In the genomic region with DNA sequence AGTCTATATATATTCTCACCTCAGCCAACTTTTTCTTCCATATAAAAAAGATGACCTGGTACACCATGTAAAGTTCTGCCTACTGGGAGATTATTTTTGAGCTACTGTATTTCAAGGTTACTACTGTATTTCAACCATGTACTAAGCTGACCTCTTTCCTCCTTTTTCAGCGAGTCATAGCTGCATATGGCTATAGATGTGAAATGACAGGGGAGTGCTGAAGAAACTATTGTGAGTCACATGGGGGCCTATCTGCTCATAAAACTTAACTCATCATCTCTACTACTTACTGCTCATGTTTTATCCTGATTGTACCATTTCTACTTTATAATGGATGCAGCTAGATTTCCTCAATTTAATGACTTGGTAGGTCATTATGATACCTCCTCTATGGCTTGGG, we compare ENCODE assay signal across 17 cellular contexts.
DNase-seq lines count a peak whose midpoint lies in the region; ATAC-seq, FAIRE-seq and TF ChIP-seq lines count a peak whose summit lies in the region.
"Had no signal": no experiment of that assay in that cellular context is flagged by ENCODE, and none has a peak within 500 bp of the region (broad histone marks: within the 10 kb centered on the region; RNA-seq: fewer than 3 reads in every experiment).

No MANE protein-coding gene starts in this region.

- H3K4me3 ChIP-seq in fibroblast of lung (replicated peaks in 1 of 4; ENCODE audit: control extremely low read depth in 1 of 4, insufficient read depth in 1 of 4, low read depth in 3 of 4, low read length in 4 of 4) (no peak overlapping the region), tibial nerve (no peak overlapping the region), pancreas (no peak overlapping the region), HepG2 (replicated peaks in 1 of 3; ENCODE audit: insufficient read depth in 1 of 3, low read depth in 2 of 3, low read length in 3 of 3) (no peak overlapping the region)
- no peak overlapping the region for H3K4me3 ChIP-seq in naive thymus-derived CD4-positive, alpha-beta T cell (ENCODE audit: low read length)
- H3K4me3 ChIP-seq: left ventricle myocardium inferior, neural progenitor cell, spleen, uterus had no signal

- ATAC-seq in GM19395 (IDR thresholded peaks at IDR 0.05; ENCODE audit: unreplicated experiment) (peak; percentile 26), pancreas (no peak), HepG2 (no peak)
- no peak for ATAC-seq in naive thymus-derived CD4-positive, alpha-beta T cell

- no peak for TF ChIP-seq POLR2A in tibial nerve (IDR thresholded peaks at IDR 0.05)
- TF ChIP-seq POLR2A in HepG2 (IDR thresholded peaks at IDR 0.05; ENCODE audit: insufficient read depth in 1 of 2, low read depth in 2 of 2, low read length in 2 of 2): no peak

- no peak overlapping the region for H3K27ac ChIP-seq in fibroblast of lung (ENCODE audit: insufficient read depth, low read length)
- H3K27ac ChIP-seq in tibial nerve: no peak overlapping the region
- no peak overlapping the region for H3K27ac ChIP-seq in pancreas
- H3K27ac ChIP-seq in naive thymus-derived CD4-positive, alpha-beta T cell (ENCODE audit: low read depth, low read length): no peak overlapping the region
- no peak overlapping the region for H3K27ac ChIP-seq in HepG2 (ENCODE audit: extremely low read length, insufficient read depth, low read length)
- H3K27ac ChIP-seq: left ventricle myocardium inferior, neural progenitor cell, uterus had no signal

- POLR2A ChIA-PET in naive thymus-derived CD4-positive, alpha-beta T cell (lab: Charles Lee): no interaction called here
- POLR2A ChIA-PET in HepG2 (lab: Yijun Ruan, JAX): no interaction called here

- H3K27me3 ChIP-seq in fibroblast of lung (ENCODE audit: control insufficient read depth, insufficient read depth, low read length) (no peaks in the 10 kb centered on the region), tibial nerve (no peaks in the 10 kb centered on the region), pancreas (no peaks in the 10 kb centered on the region), HepG2 (ENCODE audit: control insufficient read depth in 1 of 2, insufficient read depth in 2 of 2, low read length in 2 of 2) (no peaks in the 10 kb centered on the region)
- H3K27me3 ChIP-seq in naive thymus-derived CD4-positive, alpha-beta T cell (ENCODE audit: control insufficient read depth in 2 of 2, insufficient read depth in 2 of 2, low read length in 2 of 2): no peaks in the 10 kb centered on the region
- H3K27me3 ChIP-seq: neural progenitor cell, spleen, uterus had no signal

- TF ChIP-seq EP300 in tibial nerve (IDR thresholded peaks at IDR 0.05): no peak
- TF ChIP-seq EP300 in HepG2 (IDR thresholded peaks at IDR 0.05; ENCODE audit: low read depth in 2 of 2, low read length in 2 of 2): no peak
- TF ChIP-seq EP300 in HepG2 (CRISPR knock-in tag; IDR thresholded peaks at IDR 0.05; ENCODE audit: borderline replicate concordance): no peak

- H2AFZ ChIP-seq in fibroblast of lung (ENCODE audit: low read length) (no peak overlapping the region), HepG2 (ENCODE audit: low read length) (no peak overlapping the region)
- H2AFZ ChIP-seq: neural progenitor cell had no signal

- H3K27ac Mint-ChIP-seq in naive thymus-derived CD4-positive, alpha-beta T cell: no peak overlapping the region
- H3K27ac Mint-ChIP-seq: neural progenitor cell had no signal

- CTCF ChIA-PET in naive thymus-derived CD4-positive, alpha-beta T cell (lab: Charles Lee): no interaction called here
- CTCF ChIA-PET in HepG2 (lab: Yijun Ruan, JAX; ENCODE audit: low intra/inter-chr PET ratio, low total read pairs): no interaction called here

- BruUV-seq in HepG2 (replicated peaks; lab: Mats Ljungman, UMichigan): no TSS peak

- H3K36me3 ChIP-seq in fibroblast of lung (ENCODE audit: control insufficient read depth, insufficient read depth, low read length): no peaks in the 10 kb centered on the region
- H3K36me3 ChIP-seq in tibial nerve: no peaks in the 10 kb centered on the region
- H3K36me3 ChIP-seq in pancreas: no peaks in the 10 kb centered on the region
- no peaks in the 10 kb centered on the region for H3K36me3 ChIP-seq in naive thymus-derived CD4-positive, alpha-beta T cell (ENCODE audit: control insufficient read depth in 2 of 3, insufficient read depth in 3 of 3, low read length in 3 of 3)
- H3K36me3 ChIP-seq in HepG2 (replicated peaks in 1 of 2; ENCODE audit: control insufficient read depth in 1 of 2, insufficient read depth in 2 of 2, low read length in 2 of 2): no peaks in the 10 kb centered on the region
- H3K36me3 ChIP-seq: left ventricle myocardium inferior, neural progenitor cell, spleen, uterus had no signal

- H3K4me1 Mint-ChIP-seq in naive thymus-derived CD4-positive, alpha-beta T cell: peaks cover 0 to 2% (median 0%) of the 10 kb centered on the region in 7 donors
- H3K4me1 Mint-ChIP-seq: neural progenitor cell had no signal

- H3K79me2 ChIP-seq in fibroblast of lung (ENCODE audit: control insufficient read depth, insufficient read depth, low read length) (no peaks in the 10 kb centered on the region), HepG2 (ENCODE audit: insufficient read depth, low read length) (no peaks in the 10 kb centered on the region)

- WGBS in tibial nerve, 2 donors: 71 to 83% methylated on average over 1 of the region's 1 CpG
- 88 to 91% methylated on average over 1 of the region's 1 CpG for WGBS in pancreas, 2 donors
- WGBS in HepG2 (ENCODE audit: low lambda C conversion rate): 0% methylated on average over 1 of the region's 1 CpG

- H3K27me3 Mint-ChIP-seq in naive thymus-derived CD4-positive, alpha-beta T cell: peaks cover 0 to 4% (median 0%) of the 10 kb centered on the region in 5 donors

- no peak overlapping the region for H3K4me3 Mint-ChIP-seq in naive thymus-derived CD4-positive, alpha-beta T cell
- H3K4me3 Mint-ChIP-seq: neural progenitor cell had no signal

- H3K4me1 ChIP-seq in fibroblast of lung (ENCODE audit: control insufficient read depth, extremely low read depth, insufficient read depth, low read length) (no peaks in the 10 kb centered on the region), tibial nerve (no peaks in the 10 kb centered on the region), pancreas (no peaks in the 10 kb centered on the region), HepG2 (ENCODE audit: insufficient read depth, low read length) (no peaks in the 10 kb centered on the region)
- H3K4me1 ChIP-seq in naive thymus-derived CD4-positive, alpha-beta T cell (ENCODE audit: control insufficient read depth in 2 of 2, insufficient read depth in 2 of 2, low read length in 2 of 2): no peaks in the 10 kb centered on the region
- H3K4me1 ChIP-seq: left ventricle myocardium inferior, neural progenitor cell, uterus had no signal

- H3K9me3 ChIP-seq in fibroblast of lung (ENCODE audit: control insufficient read depth, insufficient read depth, low read depth, low read length) (no peaks in the 10 kb centered on the region), tibial nerve (peaks cover 0 to 13% (median 0%) of the 10 kb centered on the region in 4 donors), pancreas (no peaks in the 10 kb centered on the region), HepG2 (ENCODE audit: low read length) (peaks cover 73% of the 10 kb centered on the region)
- H3K9me3 ChIP-seq in naive thymus-derived CD4-positive, alpha-beta T cell (ENCODE audit: control insufficient read depth in 2 of 3, low read length in 3 of 3): peaks cover 0 to 4% (median 0%) of the 10 kb centered on the region in 3 experiments

- intact Hi-C loops in pancreas (cut with DNase I): no loop called here
- intact Hi-C loops in naive thymus-derived CD4-positive, alpha-beta T cell (cut with micrococcal nuclease): no loop called here
- intact Hi-C loops in HepG2 (cut with micrococcal nuclease; ENCODE audit: unreplicated experiment): no loop called here

- H3K36me3 Mint-ChIP-seq in naive thymus-derived CD4-positive, alpha-beta T cell: no peaks in the 10 kb centered on the region

- no peak for TF ChIP-seq RAD21 in HepG2 (CRISPR knock-in tag; IDR thresholded peaks at IDR 0.05)

- H3K4me2 ChIP-seq in fibroblast of lung (ENCODE audit: extremely low read depth, insufficient read depth, low read length) (no peak overlapping the region), HepG2 (ENCODE audit: low read depth, low read length) (no peak overlapping the region)
- H3K4me2 ChIP-seq: neural progenitor cell had no signal

- H4K20me1 ChIP-seq in fibroblast of lung (ENCODE audit: control insufficient read depth, extremely low read depth, insufficient read depth, low read length) (no peaks in the 10 kb centered on the region), HepG2 (ENCODE audit: insufficient read depth, low read length) (no peaks in the 10 kb centered on the region)

- no peak for TF ChIP-seq CTCF in fibroblast of lung (conservative IDR thresholded peaks at IDR 0.05 in 1 of 2, IDR thresholded peaks at IDR 0.05 in 1 of 2; ENCODE audit: low read depth in 1 of 2, low read length in 2 of 2)
- TF ChIP-seq CTCF in tibial nerve (IDR thresholded peaks at IDR 0.05): no peak
- no peak for TF ChIP-seq CTCF in pancreas (IDR thresholded peaks at IDR 0.05)
- no peak for TF ChIP-seq CTCF in HepG2 (CRISPR knock-in tag; IDR thresholded peaks at IDR 0.05)

- in situ Hi-C loops in HepG2 (cut with HindIII; ENCODE audit: extremely low pct_ligation_motif_present, low pct_unique_long_range_greater_than_20kb): no loop called here

- H3K9me3 Mint-ChIP-seq in naive thymus-derived CD4-positive, alpha-beta T cell: peaks cover 0 to 17% (median 6%) of the 10 kb centered on the region in 11 donors

- FAIRE-seq in pancreas (lab: Jason Lieb, UNC) (no peak), HepG2 (lab: Jason Lieb, UNC) (no peak)
- FAIRE-seq: colon had no signal

- H3K9ac ChIP-seq in fibroblast of lung (ENCODE audit: insufficient read depth, low read length) (no peak overlapping the region), HepG2 (ENCODE audit: insufficient read depth, low read depth, low read length) (no peak overlapping the region)
- H3K9ac ChIP-seq: neural progenitor cell had no signal

- DNase-seq in A172 (ENCODE audit: low spot score) (peak; percentile 34), MV-4-11 (lab: John Stamatoyannopoulos, UW) (peak; percentile 29), fibroblast of lung (ENCODE audit: low read depth in 2 of 2) (peak; percentile 35 to 66), tibial nerve (ENCODE audit: low spot score in 2 of 2) (no peak), pancreas (no peak), HepG2 (ENCODE audit: low spot score) (no peak)
- DNase-seq in naive thymus-derived CD4-positive, alpha-beta T cell: no peak
- DNase-seq: activated CD4-positive, CD25-positive, alpha-beta regulatory T cell treated with anti-CD3 and anti-CD28 coated beads, Interleukin-2, amount 50 U/mL, for 72 hours; activated gamma-delta T cell; DND-41; glutamatergic neuron; left ventricle myocardium inferior; spleen; uterus had no signal

Comparison
In these comparisons a context has a peak if more than half of its experiments do, and no peak if none do; other contexts are left out.
1. DNase-seq: peak in A172 (single experiment), MV-4-11 (single experiment) and fibroblast of lung (2 of 2); none in tibial nerve (0 of 2), pancreas (0 of 6), naive thymus-derived CD4-positive, alpha-beta T cell (0 of 9) and HepG2 (single experiment).